ENCODE assay signal across 1 cellular context in genomic region chr3:169966951-169967915, GRCh38.
TF ChIP-seq lines count a peak whose summit lies in the region.

No MANE protein-coding gene starts in this region.

TF ChIP-seq in IMR-90, 13 proteins besides CTCF, POLR2A, EP300 and RAD21:
- TF ChIP-seq CHD1 (IDR thresholded peaks at IDR 0.05; ENCODE audit: low read depth, low read length) (no peak), NFE2L2 (IDR thresholded peaks at IDR 0.05; ENCODE audit: low read depth, low read length) (no peak), MXI1 (IDR thresholded peaks at IDR 0.05; ENCODE audit: borderline replicate concordance, low read depth, low read length) (peak; percentile 93), MAZ (IDR thresholded peaks at IDR 0.05; ENCODE audit: borderline replicate concordance, low read depth, low read length) (peak; percentile 1; the same call in 1 of the 2 replicates)
